8 cellular contexts compared by ENCODE assay signal in the genomic region with DNA sequence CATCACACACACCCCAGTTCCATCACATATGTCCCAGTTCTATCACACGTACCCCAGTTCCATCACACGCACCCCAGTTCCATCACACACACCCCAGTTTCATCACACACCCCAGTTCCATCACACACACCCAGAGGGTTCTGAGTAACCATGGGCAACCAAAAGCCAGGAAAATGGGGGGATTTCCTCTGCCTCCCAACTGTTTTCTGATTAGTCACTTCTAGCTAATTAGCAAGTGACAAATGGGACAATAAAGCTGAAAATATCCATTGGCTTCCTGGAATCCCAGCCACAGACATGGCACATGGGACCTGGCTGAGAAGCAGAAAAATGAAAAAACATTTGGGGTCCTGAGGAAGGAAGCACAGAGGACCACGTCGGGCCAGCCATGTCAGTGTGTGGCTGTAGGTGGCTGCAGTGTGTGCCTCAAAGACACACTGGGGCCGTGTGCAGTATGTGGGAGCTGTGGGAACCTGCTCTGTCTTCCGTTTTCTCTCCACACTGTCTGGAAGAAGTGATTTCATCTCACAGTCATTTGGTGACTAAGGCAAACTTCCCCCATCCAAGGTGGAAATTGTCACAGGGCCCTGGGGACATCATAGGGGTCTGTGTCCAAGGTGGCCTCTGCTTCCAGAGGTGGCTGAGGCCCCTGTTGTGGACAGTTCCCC.
DNase-seq lines count a peak whose midpoint lies in the region; ATAC-seq and TF ChIP-seq lines count a peak whose summit lies in the region.

No MANE protein-coding gene starts in this region.

- peaks cover 0 to 9% (median 0%) of the 10 kb centered on the region in 5 experiments for H3K9me3 Mint-ChIP-seq in brain
- no peaks in the 10 kb centered on the region for H3K9me3 Mint-ChIP-seq in naive thymus-derived CD8-positive, alpha-beta T cell

- H3K4me3 Mint-ChIP-seq in brain: no peak overlapping the region
- H3K4me3 Mint-ChIP-seq in naive thymus-derived CD8-positive, alpha-beta T cell: peak overlapping the region in 1 of 10 donors; percentile 45

- TF ChIP-seq CTCF in brain (conservative IDR thresholded peaks at IDR 0.05): no peak

- H3K27ac Mint-ChIP-seq in brain: peak overlapping the region in 4 of 5 experiments; percentile 58 to 92 (median 77)
- peak overlapping the region in 6 of 10 donors; percentile 3 to 83 (median 48) for H3K27ac Mint-ChIP-seq in naive thymus-derived CD8-positive, alpha-beta T cell

- POLR2A ChIA-PET in naive thymus-derived CD8-positive, alpha-beta T cell (lab: Charles Lee): no interaction called here

- H3K27me3 Mint-ChIP-seq in brain: no peaks in the 10 kb centered on the region
- no peaks in the 10 kb centered on the region for H3K27me3 Mint-ChIP-seq in naive thymus-derived CD8-positive, alpha-beta T cell

- peaks cover 26% of the 10 kb centered on the region for H3K36me3 Mint-ChIP-seq in brain
- peaks cover 0 to 3% (median 2%) of the 10 kb centered on the region in 3 donors for H3K36me3 Mint-ChIP-seq in naive thymus-derived CD8-positive, alpha-beta T cell

- no peak for ATAC-seq in naive thymus-derived CD8-positive, alpha-beta T cell
- ATAC-seq in GM21381 (IDR thresholded peaks at IDR 0.05; ENCODE audit: unreplicated experiment) (no peak), HG02588 (IDR thresholded peaks at IDR 0.05; ENCODE audit: unreplicated experiment) (no peak), GM18520 (IDR thresholded peaks at IDR 0.05; ENCODE audit: unreplicated experiment) (no peak)

- H3K4me1 Mint-ChIP-seq in brain: peaks cover 73% of the 10 kb centered on the region
- peaks cover 26 to 70% (median 61%) of the 10 kb centered on the region in 4 donors for H3K4me1 Mint-ChIP-seq in naive thymus-derived CD8-positive, alpha-beta T cell

- peak; percentile 74 for DNase-seq in EL
- peak; percentile 8 for DNase-seq in LHCN-M2 (ENCODE audit: low read depth)
- no peak for DNase-seq in naive thymus-derived CD8-positive, alpha-beta T cell
- DNase-seq in SIG-M5 treated with dmso at 0.1 percent for 504 hours (lab: John Stamatoyannopoulos, UW; ENCODE audit: unreplicated experiment): no peak

Comparison
In these comparisons a context has a peak if more than half of its experiments do, and no peak if none do; other contexts are left out.
1. DNase-seq: peak in EL (single experiment) and LHCN-M2 (single experiment); none in naive thymus-derived CD8-positive, alpha-beta T cell (0 of 10) and SIG-M5 treated with dmso at 0.1 percent for 504 hours (single experiment).